ENCODE assay signal across 12 cellular contexts in genomic region chr1:244231193-244231571, GRCh38.
A peak's percentile ranks its signal among the peaks of the same experiment; 100 is the strongest.
DNase-seq lines count a peak whose midpoint lies in the region; ATAC-seq and TF ChIP-seq lines count a peak whose summit lies in the region.
"Had no signal": no experiment of that assay in that cellular context is flagged by ENCODE, and none has a peak within 500 bp of the region (broad histone marks: within the 10 kb centered on the region; RNA-seq: fewer than 3 reads in every experiment).

No MANE protein-coding gene starts in this region.

- intact Hi-C loops in esophagus squamous epithelium (cut with DNase I), result no loop called here

- TF ChIP-seq CTCF in esophagus squamous epithelium (IDR thresholded peaks at IDR 0.05), result no peak
- TF ChIP-seq CTCF in parathyroid adenoma (IDR thresholded peaks at IDR 0.05), result no peak

- TF ChIP-seq POLR2A in esophagus squamous epithelium (IDR thresholded peaks at IDR 0.05), result no peak

- 40 to 71% methylated on average over 1 of the region's 8 CpGs for WGBS in esophagus squamous epithelium, 2 donors

- H3K9ac ChIP-seq in SK-N-MC (ENCODE audit: insufficient read length), result no peak overlapping the region
- H3K9ac ChIP-seq in parathyroid adenoma, result no peak overlapping the region

- peaks cover 4 to 35% (median 7%) of the 10 kb centered on the region in 3 donors for H3K4me1 ChIP-seq in esophagus squamous epithelium
- H3K4me1 ChIP-seq in parathyroid adenoma, result no peaks in the 10 kb centered on the region

- H3K27me3 ChIP-seq in esophagus squamous epithelium (peaks cover 0 to 19% (median 0%) of the 10 kb centered on the region in 4 donors), parathyroid adenoma (ENCODE audit: control insufficient read depth, insufficient read depth, low read length) (no peaks in the 10 kb centered on the region)

- H3K36me3 ChIP-seq in SK-N-MC (ENCODE audit: insufficient read depth, low read length) (no peaks in the 10 kb centered on the region), esophagus squamous epithelium (no peaks in the 10 kb centered on the region), parathyroid adenoma (ENCODE audit: control insufficient read depth, insufficient read depth, low read length) (no peaks in the 10 kb centered on the region)

- H3K9me3 ChIP-seq in SK-N-MC (ENCODE audit: low read depth, low read length), result no peaks in the 10 kb centered on the region
- no peaks in the 10 kb centered on the region for H3K9me3 ChIP-seq in esophagus squamous epithelium
- H3K9me3 ChIP-seq in parathyroid adenoma (ENCODE audit: control insufficient read depth, low read length), result no peaks in the 10 kb centered on the region

- ATAC-seq in GM18519 (IDR thresholded peaks at IDR 0.05; ENCODE audit: low FRiP score, unreplicated experiment), result no peak
- no peak for ATAC-seq in GM18907 (IDR thresholded peaks at IDR 0.05; ENCODE audit: unreplicated experiment)

- no peaks in the 10 kb centered on the region for H3K79me2 ChIP-seq in parathyroid adenoma

- DNase-seq in ELF-1 (ENCODE audit: low read depth, low spot score) (peak; percentile 10), SK-N-MC (ENCODE audit: low read depth, low spot score) (no peak), esophagus squamous epithelium (lab: John Stamatoyannopoulos, UW) (no peak), amniotic stem cell (lab: John Stamatoyannopoulos, UW) (no peak)
- DNase-seq in effector CD8-positive, alpha-beta T cell (lab: John Stamatoyannopoulos, UW), result no peak
- DNase-seq: activated CD8-positive, alpha-beta memory T cell treated with anti-CD3 and anti-CD28 coated beads for 24 hours; mesendoderm; NCI-H446; T-helper 1 cell had no signal

- peak overlapping the region; percentile 82 for H3K4me2 ChIP-seq in parathyroid adenoma (ENCODE audit: low read length)

- H2AFZ ChIP-seq in parathyroid adenoma, result no peak overlapping the region

- H3K4me3 ChIP-seq in SK-N-MC (peak overlapping the region; percentile 72), esophagus squamous epithelium (peak overlapping the region; percentile 12 to 54 (median 26)), parathyroid adenoma (ENCODE audit: low read depth, low read length) (peak overlapping the region; percentile 48)

- H3K27ac ChIP-seq in SK-N-MC (no peak overlapping the region), esophagus squamous epithelium (no peak overlapping the region), parathyroid adenoma (no peak overlapping the region)
